Comparison of ENCODE assay signal across 20 cellular contexts in the genomic region with DNA sequence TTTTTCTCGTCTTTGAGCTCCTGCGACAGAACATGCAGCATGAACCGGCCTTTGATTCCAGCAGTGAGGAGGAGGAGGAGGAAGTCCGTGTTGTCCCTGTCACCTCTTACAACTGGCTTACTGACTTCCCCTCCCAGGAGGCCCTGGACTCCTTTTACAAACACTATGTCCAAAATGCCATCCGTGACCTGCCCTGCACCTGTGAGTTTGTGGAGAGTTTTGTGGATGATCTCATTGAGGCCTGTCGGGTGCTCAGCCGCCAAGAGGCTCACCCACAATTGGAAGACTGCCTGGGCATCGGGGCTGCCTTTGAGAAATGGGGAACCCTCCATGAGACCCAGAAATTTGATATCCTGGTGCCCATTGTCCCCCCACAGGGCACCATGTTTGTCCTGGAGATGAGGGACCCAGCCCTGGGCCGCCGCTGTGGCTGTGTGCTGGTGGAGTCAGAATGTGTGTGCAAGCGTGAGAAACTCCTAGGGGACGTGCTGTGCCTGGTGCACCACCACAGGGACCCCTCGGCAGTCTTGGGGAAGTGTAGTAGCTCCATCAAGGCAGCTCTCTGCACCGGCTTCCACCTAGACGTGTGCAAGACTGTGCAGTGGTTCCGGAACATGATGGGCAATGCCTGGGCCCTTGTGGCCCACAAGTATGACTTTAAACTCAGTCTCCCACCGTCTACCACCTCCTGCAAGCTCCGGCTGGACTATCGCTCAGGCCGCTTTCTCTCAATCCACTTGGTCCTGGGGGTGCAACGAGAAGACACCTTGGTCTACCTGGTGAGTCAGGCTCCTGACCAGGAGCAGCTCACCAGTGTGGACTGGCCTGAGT. TPM values are rescaled to one million over a fixed set of nuclear protein-coding genes. Genes with fewer than 3 reads are reported as not detected.
DNase-seq lines count a peak whose midpoint lies in the region; ATAC-seq, FAIRE-seq and TF ChIP-seq lines count a peak whose summit lies in the region.
"Had no signal": no experiment of that assay in that cellular context is flagged by ENCODE, and none has a peak within 500 bp of the region (broad histone marks: within the 10 kb centered on the region; RNA-seq: fewer than 3 reads in every experiment).

No MANE protein-coding gene starts in this region.

- peaks cover 0 to 10% (median 0%) of the 10 kb centered on the region in 11 experiments; a peak in 6 of 22 replicates for H4K20me1 ChIP-seq in BLaER1 treated with 17β-estradiol and CSF1 and Interleukin-3, amounts not matched to agents 10 nM and 100 nM
- 0 out of 2 replicates have a peak, but pooled peaks cover 3% of the 10 kb centered on the region for H4K20me1 ChIP-seq in GM23338 (replicated peaks; ENCODE audit: insufficient read depth)

- peaks cover 47% of the 10 kb centered on the region for H3K4me1 Mint-ChIP-seq in T-helper 2 cell treated with Interferon-gamma antibody and Interleukin-4, amounts not matched to agents 5 μg/mL and 100 μg/mL, for 36 hours (ENCODE audit: low read depth)
- H3K4me1 Mint-ChIP-seq in activated CD8-positive, alpha-beta T cell treated with anti-CD3 and anti-CD28 coated beads for 36 hours (ENCODE audit: low read depth) = peaks cover 43% of the 10 kb centered on the region
- H3K4me1 Mint-ChIP-seq in natural killer cell = peaks cover 43 to 48% of the 10 kb centered on the region in 2 donors
- H3K4me1 Mint-ChIP-seq in GM23338 = peaks cover 12% of the 10 kb centered on the region

- no peaks in the 10 kb centered on the region for H3K9me3 Mint-ChIP-seq in T-helper 2 cell treated with Interferon-gamma antibody and Interleukin-4, amounts not matched to agents 5 μg/mL and 100 μg/mL, for 36 hours
- H3K9me3 Mint-ChIP-seq in activated CD8-positive, alpha-beta T cell treated with anti-CD3 and anti-CD28 coated beads for 36 hours = no peaks in the 10 kb centered on the region
- H3K9me3 Mint-ChIP-seq in natural killer cell = no peaks in the 10 kb centered on the region
- no peaks in the 10 kb centered on the region for H3K9me3 Mint-ChIP-seq in GM23338

- peak overlapping the region; percentile 76 to 94 (median 91) for H3K4me2 ChIP-seq in BLaER1 treated with 17β-estradiol and CSF1 and Interleukin-3, amounts not matched to agents 10 nM and 100 nM
- no peak overlapping the region for H3K4me2 ChIP-seq in GM23338

- peak overlapping the region; percentile 98 for H3K4me3 Mint-ChIP-seq in T-helper 2 cell treated with Interferon-gamma antibody and Interleukin-4, amounts not matched to agents 5 μg/mL and 100 μg/mL, for 36 hours
- H3K4me3 Mint-ChIP-seq in activated CD8-positive, alpha-beta T cell treated with anti-CD3 and anti-CD28 coated beads for 36 hours = peak overlapping the region; percentile 90
- H3K4me3 Mint-ChIP-seq in natural killer cell = peak overlapping the region; percentile 96
- no peak overlapping the region; the same call in 2 of the 3 replicates for H3K4me3 Mint-ChIP-seq in GM23338

- H3K27me3 Mint-ChIP-seq in T-helper 2 cell treated with Interferon-gamma antibody and Interleukin-4, amounts not matched to agents 5 μg/mL and 100 μg/mL, for 36 hours (ENCODE audit: low read depth) = no peaks in the 10 kb centered on the region
- no peaks in the 10 kb centered on the region for H3K27me3 Mint-ChIP-seq in activated CD8-positive, alpha-beta T cell treated with anti-CD3 and anti-CD28 coated beads for 36 hours
- H3K27me3 Mint-ChIP-seq in natural killer cell (ENCODE audit: low read depth in 2 of 2) = no peaks in the 10 kb centered on the region
- H3K27me3 Mint-ChIP-seq in GM23338 (ENCODE audit: insufficient read depth, low read depth, poor library complexity) = peaks cover 23% of the 10 kb centered on the region

- H3K36me3 ChIP-seq in BLaER1 treated with 17β-estradiol and CSF1 and Interleukin-3, amounts not matched to agents 10 nM and 100 nM = peaks cover 12 to 44% (median 36%) of the 10 kb centered on the region in 11 experiments; a peak in 21 of 22 replicates
- H3K36me3 ChIP-seq in kidney (ENCODE audit: control insufficient read depth in 1 of 2, insufficient read depth in 2 of 2, low read length in 2 of 2) (no peaks in the 10 kb centered on the region), GM23338 (ENCODE audit: insufficient read depth) (no peaks in the 10 kb centered on the region)
- H3K36me3 ChIP-seq: cardiac muscle cell had no signal

- peak overlapping the region in 8 of 11 experiments; percentile 77 to 92 (median 89); a peak in 7 of 22 replicates for H3K9ac ChIP-seq in BLaER1 treated with 17β-estradiol and CSF1 and Interleukin-3, amounts not matched to agents 10 nM and 100 nM
- no peak overlapping the region for H3K9ac ChIP-seq in kidney (ENCODE audit: low read length in 2 of 2)

- H3K27ac ChIP-seq in BLaER1 treated with 17β-estradiol and CSF1 and Interleukin-3, amounts not matched to agents 10 nM and 100 nM = peak overlapping the region in 1 of 11 experiments; percentile 88; a peak in 1 of 22 replicates
- H3K27ac ChIP-seq in kidney (ENCODE audit: low read depth in 2 of 2, low read length in 2 of 2) = no peak overlapping the region
- no peak overlapping the region for H3K27ac ChIP-seq in GM23338 (ENCODE audit: low read depth)
- H3K27ac ChIP-seq: cardiac muscle cell, dorsolateral prefrontal cortex had no signal

- no peaks in the 10 kb centered on the region for H3K27me3 ChIP-seq in BLaER1 treated with 17β-estradiol and CSF1 and Interleukin-3, amounts not matched to agents 10 nM and 100 nM
- H3K27me3 ChIP-seq in GM23338 (ENCODE audit: insufficient read depth) = peaks cover 39% of the 10 kb centered on the region

- H2AFZ ChIP-seq in GM23338 = no peak overlapping the region

- no peak for DNase-seq in T-helper 2 cell treated with Interferon-gamma antibody and Interleukin-4, amounts not matched to agents 5 μg/mL and 100 μg/mL, for 36 hours (ENCODE audit: low spot score)
- DNase-seq in T-helper 2 cell (no peak), natural killer cell (no peak), kidney (no peak), occipital lobe (lab: John Stamatoyannopoulos, UW) (no peak), GM23338 (ENCODE audit: low spot score) (no peak)
- no peak for DNase-seq in activated CD8-positive, alpha-beta T cell treated with anti-CD3 and anti-CD28 coated beads for 36 hours
- DNase-seq: 8988T; activated CD4-positive, CD25-positive, alpha-beta regulatory T cell treated with anti-CD3 and anti-CD28 coated beads, Interleukin-2, amount 50 U/mL, for 72 hours; amygdala; mucosa of descending colon; NCI-H1105 treated with DMSO at 0.1 percent for 48 hours; NCI-H2107; spleen had no signal

- no peaks in the 10 kb centered on the region for H3K9me3 ChIP-seq in BLaER1 treated with 17β-estradiol and CSF1 and Interleukin-3, amounts not matched to agents 10 nM and 100 nM (replicated peaks in 1 of 11)
- H3K9me3 ChIP-seq in kidney (ENCODE audit: control insufficient read depth in 1 of 2, low read length in 2 of 2) = no peaks in the 10 kb centered on the region
- H3K9me3 ChIP-seq: mucosa of descending colon, spleen had no signal

- H3K36me3 Mint-ChIP-seq in T-helper 2 cell treated with Interferon-gamma antibody and Interleukin-4, amounts not matched to agents 5 μg/mL and 100 μg/mL, for 36 hours (ENCODE audit: low read depth) = peaks cover 40% of the 10 kb centered on the region
- H3K36me3 Mint-ChIP-seq in activated CD8-positive, alpha-beta T cell treated with anti-CD3 and anti-CD28 coated beads for 36 hours (ENCODE audit: low read depth) = peaks cover 44% of the 10 kb centered on the region
- H3K36me3 Mint-ChIP-seq in natural killer cell (no peaks in the 10 kb centered on the region), GM23338 (ENCODE audit: low read depth) (peaks cover 24% of the 10 kb centered on the region)

- no peak for TF ChIP-seq CTCF in activated CD8-positive, alpha-beta T cell treated with anti-CD3 and anti-CD28 coated beads for 36 hours (IDR thresholded peaks at IDR 0.05)
- TF ChIP-seq CTCF in natural killer cell (IDR thresholded peaks at IDR 0.05) (no peak), kidney (IDR thresholded peaks at IDR 0.05; ENCODE audit: borderline replicate concordance, extremely low read depth, insufficient read depth) (no peak), GM23338 (conservative IDR thresholded peaks at IDR 0.05; ENCODE audit: low read depth in 2 of 2) (no peak)

- H3K4me1 ChIP-seq in BLaER1 treated with 17β-estradiol and CSF1 and Interleukin-3, amounts not matched to agents 10 nM and 100 nM = peaks cover 32 to 67% (median 54%) of the 10 kb centered on the region in 10 experiments
- no peaks in the 10 kb centered on the region for H3K4me1 ChIP-seq in kidney (ENCODE audit: control insufficient read depth in 1 of 2, insufficient read depth in 1 of 2, low read depth in 1 of 2, low read length in 2 of 2)
- H3K4me1 ChIP-seq in GM23338 (ENCODE audit: insufficient read depth) = 0 out of 2 replicates have a peak, but pooled peaks cover 4% of the 10 kb centered on the region

- no peak for ATAC-seq in activated CD8-positive, alpha-beta T cell treated with anti-CD3 and anti-CD28 coated beads for 36 hours
- ATAC-seq in natural killer cell = no peak
- no peak for ATAC-seq in GM23338
- ATAC-seq: mucosa of descending colon had no signal

- CTCF ChIA-PET in activated CD8-positive, alpha-beta T cell treated with anti-CD3 and anti-CD28 coated beads for 36 hours (lab: Charles Lee) = interaction anchor here (1.5 kb wide), 1 partner anchor 23 kb away, joined by 3 read pairs; no protein-coding TSS in a partner anchor

- peak overlapping the region in 4 of 10 experiments; percentile 67 to 83 (median 74); a peak in 3 of 20 replicates for H3K4me3 ChIP-seq in BLaER1 treated with 17β-estradiol and CSF1 and Interleukin-3, amounts not matched to agents 10 nM and 100 nM
- H3K4me3 ChIP-seq in kidney (ENCODE audit: low read length in 2 of 2) (no peak overlapping the region), GM23338 (no peak overlapping the region)
- H3K4me3 ChIP-seq: cardiac muscle cell, dorsolateral prefrontal cortex, mucosa of descending colon had no signal

- intact Hi-C loops in activated CD8-positive, alpha-beta T cell treated with anti-CD3 and anti-CD28 coated beads for 36 hours (cut with micrococcal nuclease) = loop anchor here (10.0 kb wide), 2 partner anchors 182 to 208 kb away; a partner anchor contains a TSS
- intact Hi-C loops in natural killer cell (cut with micrococcal nuclease) (no loop called here), kidney (cut with DNase I) (no loop called here)

- H3F3A ChIP-seq in GM23338 (replicated peaks; ENCODE audit: low read depth) = peaks cover 7% of the 10 kb centered on the region; the same call in 1 of the 2 replicates

- no peaks in the 10 kb centered on the region for H3K79me2 ChIP-seq in GM23338 (replicated peaks; ENCODE audit: insufficient read depth)

- peak overlapping the region; percentile 97 for H3K27ac Mint-ChIP-seq in T-helper 2 cell treated with Interferon-gamma antibody and Interleukin-4, amounts not matched to agents 5 μg/mL and 100 μg/mL, for 36 hours
- H3K27ac Mint-ChIP-seq in activated CD8-positive, alpha-beta T cell treated with anti-CD3 and anti-CD28 coated beads for 36 hours = no peak overlapping the region
- H3K27ac Mint-ChIP-seq in natural killer cell (peak overlapping the region; percentile 90 to 92), GM23338 (no peak overlapping the region)

- no peaks in the 10 kb centered on the region for H3K9me2 ChIP-seq in GM23338 (ENCODE audit: insufficient read depth)

- FAIRE-seq in kidney (lab: Jason Lieb, UNC) = no peak
- FAIRE-seq: D721Med, urothelium cell line had no signal

- POLR2A ChIA-PET in activated CD8-positive, alpha-beta T cell treated with anti-CD3 and anti-CD28 coated beads for 36 hours (lab: Charles Lee) = interaction anchor here (1.0 to 12.3 kb wide), 3 partner anchors 7 to 60 kb away, joined by 4 to 119 read pairs (median 112); a partner anchor contains a TSS

RNA-seq across cellular contexts. Expression of a gene that starts 2.1 kb away (rescaled TPM):
- 10 to 100 TPM; 28.2 to 32.6 TPM for total RNA-seq in activated CD8-positive, alpha-beta T cell treated with anti-CD3 and anti-CD28 coated beads for 36 hours
- total RNA-seq in natural killer cell (10 to 100 TPM; 14.1 to 28.7 (median 20.5) TPM), kidney (1.2 TPM), occipital lobe (7.5 TPM)
- polyA plus RNA-seq in kidney (ENCODE audit: insufficient read depth, low read depth, low replicate concordance) (0.73 TPM), GM23338 (2016; fragmentation: Nextera tagmentation; extraction: Ambion mirVana) (4.5 and 5.3 TPM in 2 replicates)
- total RNA-seq in GM23338 (2014; rRNA removed; shearing (Covaris generic)) = 9.3 and 14.0 TPM in 2 replicates
- total RNA-seq: NCI-H460 had no signal

RNA-seq across cellular contexts. Expression of a gene that starts 8.4 kb away (rescaled TPM):
- total RNA-seq in activated CD8-positive, alpha-beta T cell treated with anti-CD3 and anti-CD28 coated beads for 36 hours = 10 to 100 TPM; 70.9 TPM
- total RNA-seq in natural killer cell (1 to 10 TPM; 2.1 to 2.9 (median 2.7) TPM), kidney (0.72 TPM), occipital lobe (2.3 TPM)
- polyA plus RNA-seq in kidney (ENCODE audit: insufficient read depth, low read depth, low replicate concordance) (0.17 TPM), GM23338 (2016; fragmentation: Nextera tagmentation; extraction: Ambion mirVana) (28.4 and 30.2 TPM in 2 replicates)
- 39.2 and 50.8 TPM in 2 replicates for total RNA-seq in GM23338 (2014; rRNA removed; shearing (Covaris generic))

RNA-seq across cellular contexts. Expression of a gene that starts 21.9 kb away (rescaled TPM):
- 100 to 1,000 TPM; 175 to 178 TPM for total RNA-seq in activated CD8-positive, alpha-beta T cell treated with anti-CD3 and anti-CD28 coated beads for 36 hours
- total RNA-seq in natural killer cell = 100 to 1,000 TPM; 207 to 236 (median 228) TPM
- total RNA-seq in kidney = 118 TPM
- 46.7 TPM for polyA plus RNA-seq in kidney (ENCODE audit: insufficient read depth, low read depth, low replicate concordance)
- 40.4 TPM for total RNA-seq in occipital lobe
- total RNA-seq in GM23338 (2014; rRNA removed; shearing (Covaris generic)) = 174 and 179 TPM in 2 replicates
- 70.7 and 72.3 TPM in 2 replicates for polyA plus RNA-seq in GM23338 (2016; fragmentation: Nextera tagmentation; extraction: Ambion mirVana)

Comparison
In these comparisons a context has a peak if more than half of its experiments do, and no peak if none do; other contexts are left out.
1. H3K27ac Mint-ChIP-seq: peak in T-helper 2 cell treated with Interferon-gamma antibody and Interleukin-4, amounts not matched to agents 5 μg/mL and 100 μg/mL, for 36 hours (single experiment) and natural killer cell (2 of 2); none in activated CD8-positive, alpha-beta T cell treated with anti-CD3 and anti-CD28 coated beads for 36 hours (single experiment) and GM23338 (single experiment).
2. H3K9ac ChIP-seq: peak in BLaER1 treated with 17β-estradiol and CSF1 and Interleukin-3, amounts not matched to agents 10 nM and 100 nM (8 of 11); none in kidney (0 of 2).
3. RNA of a gene that starts 8.4 kb away (total RNA-seq): 70.9 TPM in activated CD8-positive, alpha-beta T cell treated with anti-CD3 and anti-CD28 coated beads for 36 hours and 39.2 to 50.8 TPM in GM23338; 2.1 to 2.9 TPM in natural killer cell, 2.3 TPM in occipital lobe (single experiment) and 0.72 TPM in kidney (single experiment); every median in the first group is over 10 times any median in the second.